ENCODE assay signal across 7 cellular contexts in genomic region chr17:41812176-41813038, GRCh38. TPM values are rescaled to one million over a fixed set of nuclear protein-coding genes. Genes with fewer than 3 reads are reported as not detected.
DNase-seq lines count a peak whose midpoint lies in the region; TF ChIP-seq lines count a peak whose summit lies in the region.

Gene FKBP10, plus strand, starts transcription at chr17:41813004. Its CDS starts 31 bp downstream, at chr17:41813035.

- H3K36me3 ChIP-seq in Karpas-422 (ENCODE audit: insufficient read depth, low read length) (no peaks in the 10 kb centered on the region), iPS-20b (ENCODE audit: insufficient read depth, low read depth, low read length) (peaks cover 6% of the 10 kb centered on the region), sigmoid colon (no peaks in the 10 kb centered on the region)

- H2AFZ ChIP-seq in Karpas-422 (ENCODE audit: low read length): peak within 1 kb of the TSS; percentile 60; the same call in 1 of the 2 replicates

- no peaks in the 10 kb centered on the region for H4K20me1 ChIP-seq in Karpas-422 (ENCODE audit: insufficient read depth, low read depth, low read length)

- TF ChIP-seq POLR2A in sigmoid colon (IDR thresholded peaks at IDR 0.05): no peak

- H3K4me1 ChIP-seq in Karpas-422 (ENCODE audit: low read length): peaks cover 12% of the 10 kb centered on the region
- peaks cover 10% of the 10 kb centered on the region; the same call in 1 of the 2 replicates for H3K4me1 ChIP-seq in iPS-20b (ENCODE audit: insufficient read depth, low read length)
- H3K4me1 ChIP-seq in sigmoid colon: peaks cover 0 to 48% (median 38%) of the 10 kb centered on the region in 4 donors

- H3K79me2 ChIP-seq in Karpas-422 (ENCODE audit: low read length): no peaks in the 10 kb centered on the region

- no peak for TF ChIP-seq CTCF in GM12865 (IDR thresholded peaks at IDR 0.05; ENCODE audit: insufficient read depth, low read depth, low read length, missing control alignments)
- peak; percentile 5 for TF ChIP-seq CTCF in cardiac fibroblast (IDR thresholded peaks at IDR 0.05; ENCODE audit: low read depth, low read length)
- TF ChIP-seq CTCF in sigmoid colon (IDR thresholded peaks at IDR 0.05): no peak

- peak within 1 kb of the TSS; percentile 71 for H3K4me2 ChIP-seq in Karpas-422 (ENCODE audit: low read depth, low read length, poor library complexity, severe bottlenecking)

- no peaks in the 10 kb centered on the region for H3K27me3 ChIP-seq in Karpas-422 (ENCODE audit: low read length)
- H3K27me3 ChIP-seq in iPS-20b (ENCODE audit: insufficient read depth, low read length): peaks cover 9% of the 10 kb centered on the region
- H3K27me3 ChIP-seq in sigmoid colon: no peaks in the 10 kb centered on the region

- peak within 1 kb of the TSS; percentile 41 for H3K9ac ChIP-seq in Karpas-422 (ENCODE audit: low read length)
- H3K9ac ChIP-seq in iPS-20b (ENCODE audit: low read depth, low read length): peak within 1 kb of the TSS; percentile 93

- intact Hi-C loops in sigmoid colon (cut with DNase I): loop anchor here (2.0 to 5.0 kb wide), 3 partner anchors 22 to 105 kb away; partner anchors contain the start of genes ACLY and KLHL11

- H3K27ac ChIP-seq in Karpas-422 (ENCODE audit: low read length): no peak within 1 kb of the TSS
- H3K27ac ChIP-seq in iPS-20b (ENCODE audit: low read length): peak within 1 kb of the TSS; percentile 89
- peak within 1 kb of the TSS; percentile 80 to 84 (median 80) for H3K27ac ChIP-seq in sigmoid colon

- H3K9me3 ChIP-seq in Karpas-422 (ENCODE audit: low read length): no peaks in the 10 kb centered on the region
- no peaks in the 10 kb centered on the region for H3K9me3 ChIP-seq in iPS-20b (ENCODE audit: insufficient read depth, low read depth, low read length)
- no peaks in the 10 kb centered on the region for H3K9me3 ChIP-seq in sigmoid colon

- H3K4me3 ChIP-seq in GM12865 (ENCODE audit: low read depth, low read length) (peak within 1 kb of the TSS; percentile 59), Karpas-422 (ENCODE audit: low read length) (peak within 1 kb of the TSS; percentile 47; the same call in 1 of the 2 replicates), cardiac fibroblast (replicated peaks in 1 of 2; ENCODE audit: low read depth in 2 of 2, low read length in 2 of 2) (peak within 1 kb of the TSS; percentile 77 to 82), iPS-20b (ENCODE audit: low read length) (peak within 1 kb of the TSS; percentile 90), sigmoid colon (peak within 1 kb of the TSS; percentile 51 to 88 (median 74))

- no peak for TF ChIP-seq EP300 in sigmoid colon (IDR thresholded peaks at IDR 0.05)

- WGBS in sigmoid colon, 2 donors: 4% methylated on average over 39 of the region's 39 CpGs

- DNase-seq in GM12865 (ENCODE audit: low read depth) (peak; percentile 28), Karpas-422 (peak; percentile 67), T-helper 2 cell (peak in 4 of 5 experiments; percentile 7 to 43 (median 24)), cardiac fibroblast (ENCODE audit: low read depth in 2 of 2) (peak; percentile 88), sigmoid colon (peak; percentile 89), middle frontal gyrus (ENCODE audit: extremely low spot score, low spot score) (no peak)

- no peaks in the 10 kb centered on the region for H3K9me2 ChIP-seq in Karpas-422 (replicated peaks; ENCODE audit: insufficient read depth, low read length)

RNA-seq across cellular contexts. Expression of gene FKBP10, which starts in this region (rescaled TPM):
- total RNA-seq in Karpas-422 (2014; rRNA removed; shearing (Covaris generic); ENCODE audit: low replicate concordance): 0.54 and 1.9 TPM in 2 replicates
- total RNA-seq in sigmoid colon: 10 to 100 TPM; 34.2 to 71.2 (median 39.5) TPM
- polyA plus RNA-seq in sigmoid colon: 10 to 100 TPM in 1 of 3 donors, 1 to 10 TPM in 2; 5.5 to 18.4 (median 9.0) TPM

Comparison
In these comparisons a context has a peak if more than half of its experiments do, and no peak if none do; other contexts are left out.
1. RNA of gene FKBP10 (total RNA-seq): 34.2 to 71.2 TPM in sigmoid colon; 0.54 to 1.9 TPM in Karpas-422; every median in the first group is over 10 times any median in the second.
2. Peak in every context shown above with its lines, with median percentiles within 50 percentile points of each other: H3K4me3 ChIP-seq.